Comparison of ENCODE assay signal across 8 cellular contexts in genomic region chr10:96025566-96025965, GRCh38. TPM values are rescaled to one million over a fixed set of nuclear protein-coding genes. Genes with fewer than 3 reads are reported as not detected.
DNase-seq lines count a peak whose midpoint lies in the region; ATAC-seq and TF ChIP-seq lines count a peak whose summit lies in the region.

No MANE protein-coding gene starts in this region.

- POLR2A ChIA-PET in AG04450 (lab: Yijun Ruan, JAX), result no interaction called here

- no peak for TF ChIP-seq EP300 in tibial nerve (IDR thresholded peaks at IDR 0.05)

- H3K27me3 ChIP-seq in AG04450 (ENCODE audit: control insufficient read depth, insufficient read depth, low read length) (no peaks in the 10 kb centered on the region), foreskin keratinocyte (peaks cover 2% of the 10 kb centered on the region), tibial nerve (no peaks in the 10 kb centered on the region)

- no peaks in the 10 kb centered on the region for H3K36me3 ChIP-seq in tibial nerve

- H3K9me3 ChIP-seq in AG04450 (ENCODE audit: control insufficient read depth, insufficient read depth, low read length), result no peaks in the 10 kb centered on the region
- H3K9me3 ChIP-seq in tibial nerve, result no peaks in the 10 kb centered on the region

- no peak for DNase-seq in AG04450 (ENCODE audit: low read depth, low spot score)
- peak; percentile 11 for DNase-seq in NCI-H69 (lab: John Stamatoyannopoulos, UW)
- peak in 1 of 2 donors; percentile 16 for DNase-seq in foreskin keratinocyte
- DNase-seq in stimulated activated CD4-positive, alpha-beta T cell treated with anti-CD3 and anti-CD28 coated beads, Interleukin-12 subunit alpha, Interleukin-12 subunit beta, amount 100 ng/mL, for 4 hours, result no peak
- no peak for DNase-seq in middle frontal gyrus (ENCODE audit: extremely low spot score, low spot score)
- no peak for DNase-seq in tibial nerve (ENCODE audit: low spot score in 2 of 2)
- DNase-seq in activated T-cell treated with anti-CD3 and anti-CD28 coated beads for 4 hours, result no peak

- TF ChIP-seq POLR2A in tibial nerve (IDR thresholded peaks at IDR 0.05), result no peak

- TF ChIP-seq CTCF in AG04450 (IDR thresholded peaks at IDR 0.05; ENCODE audit: low read depth, low read length) (peak; percentile 25; the same call in 1 of the 2 replicates), foreskin keratinocyte (conservative IDR thresholded peaks at IDR 0.05) (peak; percentile 18), tibial nerve (IDR thresholded peaks at IDR 0.05) (no peak)

- ATAC-seq in GM18502 (IDR thresholded peaks at IDR 0.05; ENCODE audit: poor library complexity, unreplicated experiment) (peak; percentile 45), foreskin keratinocyte (peak; percentile 85)

- CTCF ChIA-PET in AG04450 (lab: Charles Lee), result interaction anchor here (1.2 kb wide), 1 partner anchor 9 kb away, joined by 4 read pairs; no protein-coding TSS in a partner anchor

- WGBS in tibial nerve, 2 donors, result 66 to 78% methylated on average over 3 of the region's 3 CpGs

- H3K4me3 ChIP-seq in AG04450 (ENCODE audit: low read depth, low read length) (no peak overlapping the region), tibial nerve (no peak overlapping the region)

- H3K4me1 ChIP-seq in foreskin keratinocyte (no peaks in the 10 kb centered on the region), tibial nerve (no peaks in the 10 kb centered on the region)

- H3K27ac ChIP-seq in AG04450 (ENCODE audit: low read depth, low read length) (no peak overlapping the region), foreskin keratinocyte (no peak overlapping the region), tibial nerve (no peak overlapping the region)

RNA-seq across cellular contexts. Expression of gene CCNJ, which starts 17.8 kb away (rescaled TPM):
- polyA plus RNA-seq in AG04450 (2011; rRNA removed) (8.4 and 9.2 TPM in 2 replicates), foreskin keratinocyte (1.9 and 2.3 TPM in 2 replicates)
- polyA minus RNA-seq in AG04450 (2011; rRNA and poly(A)+ RNA removed), result 17.0 and 18.7 TPM in 2 replicates
- total RNA-seq in foreskin keratinocyte (7.9 and 8.5 TPM in 2 replicates), tibial nerve (1 to 10 TPM; 2.4 to 5.1 (median 4.7) TPM)

Comparison
In these comparisons a context has a peak if more than half of its experiments do, and no peak if none do; other contexts are left out.
1. CTCF ChIP-seq: peak in AG04450 (single experiment) and foreskin keratinocyte (single experiment); none in tibial nerve (0 of 5).